In genomic region chr10:114140827-114141226, GRCh38 we compare ENCODE assay signal across 10 cellular contexts. TPM values are rescaled to one million over a fixed set of nuclear protein-coding genes. Genes with fewer than 3 reads are reported as not detected.
DNase-seq lines count a peak whose midpoint lies in the region; ATAC-seq and TF ChIP-seq lines count a peak whose summit lies in the region.
"Not testable (repeated sequence)": the region's sequence is repeated elsewhere in the genome, so short reads cannot be mapped to it uniquely, and the experiment has no call there.
"Had no signal": no experiment of that assay in that cellular context is flagged by ENCODE, and none has a peak within 500 bp of the region (broad histone marks: within the 10 kb centered on the region; RNA-seq: fewer than 3 reads in every experiment).

No MANE protein-coding gene starts in this region.

- not testable (repeated sequence) for H3F3A ChIP-seq in PC-9 (ENCODE audit: insufficient read depth, low read depth)

- BruUV-seq in PC-9 (replicated peaks; lab: Mats Ljungman, UMichigan), result TSS peak; percentile 20

- H3K27me3 Mint-ChIP-seq in WTC11 (ENCODE audit: low read depth), result not testable (repeated sequence)

- peaks cover 19 to 20% of the 10 kb centered on the region in 2 experiments; a peak in 2 of 3 replicates for H3K36me3 ChIP-seq in HEK293 (ENCODE audit: control insufficient read depth in 2 of 2, insufficient read depth in 1 of 2, low read length in 2 of 2)
- H3K36me3 ChIP-seq in PC-9 (ENCODE audit: low read depth), result not testable (repeated sequence)

- H3K79me2 ChIP-seq in PC-9 (ENCODE audit: low read depth), result not testable (repeated sequence)

- not testable (repeated sequence) for H4K20me1 ChIP-seq in PC-9 (ENCODE audit: insufficient read depth)

- H3K9me3 ChIP-seq in HEK293 (ENCODE audit: control insufficient read depth, insufficient read depth, low read depth, low read length); PC-9 (ENCODE audit: insufficient read depth, low read depth): not testable (repeated sequence)

- intact Hi-C loops in PC-9 (cut with micrococcal nuclease; ENCODE audit: unreplicated experiment), result not testable (repeated sequence)

- not testable (repeated sequence) for H2AFZ ChIP-seq in PC-9

- not testable (repeated sequence) for H3K9me3 Mint-ChIP-seq in WTC11

- H3K4me1 ChIP-seq in HEK293 (ENCODE audit: control insufficient read depth, insufficient read depth, low read length); PC-9 (replicated peaks; ENCODE audit: insufficient read depth): not testable (repeated sequence)

- DNase-seq in PC-9; WTC11 (ENCODE audit: low spot score): not testable (repeated sequence)

- not testable (repeated sequence) for H3K9me2 ChIP-seq in PC-9 (ENCODE audit: insufficient read depth)

- not testable (repeated sequence) for H3K27ac Mint-ChIP-seq in WTC11

- not testable (repeated sequence) for H3K4me2 ChIP-seq in PC-9

- not testable (repeated sequence) for H3K27ac ChIP-seq in HEK293 (ENCODE audit: extremely low read depth, low read depth, low read length); PC-9
- peak overlapping the region; percentile 66; the same call in 1 of the 2 replicates for H3K27ac ChIP-seq in VCaP

- ATAC-seq in WTC11, result not testable (repeated sequence)

- CTCF ChIA-PET in HEK293 (lab: Yijun Ruan, JAX); PC-9 (lab: Charles Lee); WTC11 (lab: Charles Lee): not testable (repeated sequence)

- TF ChIP-seq CTCF in HEK293 (tag by site-specific recombination; IDR thresholded peaks at IDR 0.05); PC-9 (conservative IDR thresholded peaks at IDR 0.05); VCaP (conservative IDR thresholded peaks at IDR 0.05); WTC11 (IDR thresholded peaks at IDR 0.05): not testable (repeated sequence)

- POLR2A ChIA-PET in HEK293 (lab: Yijun Ruan, JAX); PC-9 (lab: Charles Lee; ENCODE audit: unreplicated experiment); WTC11 (lab: Charles Lee): not testable (repeated sequence)

- not testable (repeated sequence) for H3K4me3 Mint-ChIP-seq in WTC11

- H3K4me3 ChIP-seq in HEK293 (ENCODE audit: low read depth, low read length); PC-9: not testable (repeated sequence)

- H3K36me3 Mint-ChIP-seq in WTC11, result peaks cover 27% of the 10 kb centered on the region

- not testable (repeated sequence) for H3K27me3 ChIP-seq in PC-9 (ENCODE audit: insufficient read depth, low read depth)

- H3K4me1 Mint-ChIP-seq in WTC11, result not testable (repeated sequence)

TF ChIP-seq in HEK293, 187 proteins besides CTCF, POLR2A, EP300 and RAD21:
- peak; percentile 79; the same call in 1 of the 2 replicates for TF ChIP-seq ZNF121 (tag by site-specific recombination; IDR thresholded peaks at IDR 0.05)

TF ChIP-seq in WTC11, 78 proteins besides CTCF, POLR2A, EP300 and RAD21:
- peak; percentile 68; the same call in 1 of the 2 replicates for TF ChIP-seq ZNF121 (CRISPR knock-in tag; IDR thresholded peaks at IDR 0.05)

RNA-seq across cellular contexts. Expression of gene CCDC186, which starts 33.2 kb away (rescaled TPM):
- total RNA-seq in PC-9 (2021) (14.3 and 15.6 TPM in 2 replicates), WTC11 (2021) (23.3 to 32.7 TPM (median 24.5 TPM) in 3 replicates)

RNA-seq across cellular contexts. Expression of gene TDRD1, which starts 38.3 kb away (rescaled TPM):
- total RNA-seq in PC-9 (2021) (not detected in 2 replicates), WTC11 (2021) (0.57 to 0.70 TPM (median 0.69 TPM) in 3 replicates)
- total RNA-seq: A172; A673; Calu3; CD4-positive, alpha-beta T cell; CD4-positive, CD25-positive, alpha-beta regulatory T cell; CD8-positive, alpha-beta T cell had no signal
